In genomic region chr1:157915859-157916258, GRCh38 we compare ENCODE assay signal across 31 cellular contexts.
"Had no signal": no experiment of that assay in that cellular context is flagged by ENCODE, and none has a peak within 500 bp of the region (broad histone marks: within the 10 kb centered on the region; RNA-seq: fewer than 3 reads in every experiment).

No MANE protein-coding gene starts in this region.

- H3K36me3 ChIP-seq: brain microvascular endothelial cell, esophagus squamous epithelium, gastroesophageal sphincter had no signal

- H3K27ac ChIP-seq: brain microvascular endothelial cell, esophagus squamous epithelium, gastroesophageal sphincter, VCaP had no signal

- H3K27ac Mint-ChIP-seq: activated B cell treated with CpG ODN at 0.5 μM for 24 hours; activated CD8-positive, alpha-beta T cell treated with anti-CD3 and anti-CD28 coated beads for 36 hours; activated naive CD8-positive, alpha-beta T cell; activated T-helper 17 cell treated with anti-CD3 and anti-CD28 coated beads, Interleukin-2, amount 50 U/mL, for 72 hours; effector memory CD8-positive, alpha-beta T cell; T-helper 17 cell; T-helper 2 cell treated with Interferon-gamma antibody and Interleukin-4, amounts not matched to agents 5 μg/mL and 100 μg/mL, for 36 hours had no signal

- H3K9me3 Mint-ChIP-seq: activated T-cell treated with anti-CD3 and anti-CD28 coated beads, Interleukin-2, amount 50 U/mL, for 4 hours; activated T-helper 17 cell treated with anti-CD3 and anti-CD28 coated beads, Interleukin-2, amount 50 U/mL, for 72 hours; effector memory CD8-positive, alpha-beta T cell; T-helper 2 cell treated with Interferon-gamma antibody and Interleukin-4, amounts not matched to agents 5 μg/mL and 100 μg/mL, for 36 hours had no signal

- ATAC-seq: activated CD4-positive, CD25-positive, alpha-beta regulatory T cell treated with anti-CD3 and anti-CD28 coated beads, Interleukin-2, amount 50 U/mL, for 24 hours; activated CD8-positive, alpha-beta T cell treated with anti-CD3 and anti-CD28 coated beads for 36 hours; activated T-cell treated with anti-CD3 and anti-CD28 coated beads, Interleukin-2, amount 50 U/mL, for 4 hours; activated T-helper 17 cell treated with anti-CD3 and anti-CD28 coated beads, Interleukin-2, amount 50 U/mL, for 72 hours; effector memory CD8-positive, alpha-beta T cell; gastroesophageal sphincter; T-helper 17 cell had no signal

- H3K27me3 ChIP-seq: brain microvascular endothelial cell, gastroesophageal sphincter had no signal

- H3K4me3 Mint-ChIP-seq: activated B cell treated with CpG ODN at 0.5 μM for 24 hours; activated CD8-positive, alpha-beta T cell treated with anti-CD3 and anti-CD28 coated beads for 36 hours; activated naive CD8-positive, alpha-beta T cell; activated T-cell treated with anti-CD3 and anti-CD28 coated beads, Interleukin-2, amount 50 U/mL, for 4 hours; activated T-helper 17 cell treated with anti-CD3 and anti-CD28 coated beads, Interleukin-2, amount 50 U/mL, for 72 hours; effector memory CD8-positive, alpha-beta T cell; T-helper 17 cell; T-helper 2 cell treated with Interferon-gamma antibody and Interleukin-4, amounts not matched to agents 5 μg/mL and 100 μg/mL, for 36 hours had no signal

- DNase-seq: activated B cell treated with CpG ODN at 0.5 μM for 24 hours; activated CD4-positive, alpha-beta T cell treated with anti-CD3 and anti-CD28 coated beads for 48 hours; activated CD4-positive, alpha-beta T cell treated with anti-CD3 and anti-CD28 coated beads, Interleukin-2, amount 50 U/mL, for 1 hour; activated CD4-positive, alpha-beta T cell treated with anti-CD3 and anti-CD28 coated beads, Interleukin-2, amount 50 U/mL, for 48 hours; activated CD8-positive, alpha-beta memory T cell treated with anti-CD3 and anti-CD28 coated beads for 24 hours; activated CD8-positive, alpha-beta T cell treated with anti-CD3 and anti-CD28 coated beads for 36 hours; activated effector memory CD4-positive, alpha-beta T cell treated with Interleukin-2 at 50 U/mL for 16 hours; activated gamma-delta T cell treated with Interleukin-2 at 50 U/mL for 16 hours; activated naive CD4-positive, alpha-beta T cell treated with anti-CD3 and anti-CD28 coated beads, Interleukin-2, amount 50 U/mL, for 16 hours; activated naive CD4-positive, alpha-beta T cell treated with Interleukin-2 at 50 U/mL for 16 hours; activated T-cell treated with anti-CD3 and anti-CD28 coated beads, Interleukin-2, amount 50 U/mL, for 4 hours; amniotic stem cell; anterior cingulate cortex; brain microvascular endothelial cell; caudate nucleus; cortex of kidney; dermis blood vessel endothelial cell; effector CD4-positive, alpha-beta T cell; effector memory CD8-positive, alpha-beta T cell; erythroblast; esophagus squamous epithelium; foreskin melanocyte; T-helper 1 cell; T-helper 17 cell; T1000 had no signal

- H3K4me1 ChIP-seq: esophagus squamous epithelium, gastroesophageal sphincter had no signal

- H3K4me3 ChIP-seq: esophagus squamous epithelium, gastroesophageal sphincter had no signal

- H3K4me1 Mint-ChIP-seq: activated T-helper 17 cell treated with anti-CD3 and anti-CD28 coated beads, Interleukin-2, amount 50 U/mL, for 72 hours; T-helper 17 cell had no signal

- H3K36me3 Mint-ChIP-seq: activated naive CD8-positive, alpha-beta T cell had no signal
